In the genomic region with DNA sequence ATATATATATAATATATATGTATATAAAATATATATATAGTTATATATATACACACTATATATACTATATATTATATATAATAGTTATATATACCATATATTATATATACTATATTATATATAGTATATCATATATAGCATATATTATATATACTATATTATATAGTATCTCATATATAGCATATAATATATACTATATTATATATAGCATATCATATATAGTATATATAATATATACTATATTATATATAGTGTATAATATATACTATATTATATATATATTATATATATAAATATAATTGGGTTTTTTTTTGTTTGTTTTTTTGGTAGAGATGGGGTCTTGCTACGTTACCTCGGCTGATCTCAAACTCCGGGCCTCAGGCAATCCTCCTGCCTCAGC, we compare ENCODE assay signal across 24 cellular contexts.
"Had no signal": no experiment of that assay in that cellular context is flagged by ENCODE, and none has a peak within 500 bp of the region (broad histone marks: within the 10 kb centered on the region; RNA-seq: fewer than 3 reads in every experiment).

No MANE protein-coding gene starts in this region.

- H3K27ac ChIP-seq: breast epithelium, WERI-Rb-1 had no signal

- ATAC-seq: activated CD4-positive, CD25-positive, alpha-beta regulatory T cell treated with anti-CD3 and anti-CD28 coated beads, Interleukin-2, amount 50 U/mL, for 24 hours; activated CD8-positive, alpha-beta T cell treated with anti-CD3 and anti-CD28 coated beads for 36 hours; K562; T-cell had no signal

- H3K36me3 ChIP-seq: adrenal gland, breast epithelium, WERI-Rb-1 had no signal

- H3K4me3 ChIP-seq: adrenal gland, breast epithelium, K562 had no signal

- H3K9me3 ChIP-seq: adrenal gland, breast epithelium had no signal

- DNase-seq: activated CD4-positive, alpha-beta T cell treated with anti-CD3 and anti-CD28 coated beads for 4 hours; activated CD8-positive, alpha-beta memory T cell treated with anti-CD3 and anti-CD28 coated beads, Interleukin-2, amount 50 U/mL, for 48 hours; activated CD8-positive, alpha-beta T cell treated with anti-CD3 and anti-CD28 coated beads for 36 hours; activated naive CD4-positive, alpha-beta T cell treated with anti-CD3 and anti-CD28 coated beads, Interleukin-2, amount 50 U/mL, for 16 hours; activated naive CD8-positive, alpha-beta T cell treated with anti-CD3 and anti-CD28 coated beads, Interleukin-2, amount 10 ng/mL, durations not matched to agents 7 days and 5 days; activated T-cell treated with anti-CD3 and anti-CD28 coated beads, Interleukin-2, amount 50 U/mL, for 1 hour; adrenal gland; anterior cingulate cortex; caudate nucleus; Kasumi-1; NCI-H146; NCI-H187 treated with DMSO at 0.1 percent for 48 hours; NCI-H2081 treated with DMSO at 0.1 percent for 48 hours; NCI-H510A; NCI-H526 treated with DMSO at 0.1 percent for 48 hours; NCI-H82; OCI-M1; SIG-M5; T-cell; T1000; WERI-Rb-1 had no signal

- H3K27me3 ChIP-seq: adrenal gland, breast epithelium had no signal

- H3K4me1 ChIP-seq: breast epithelium had no signal
